10 cellular contexts compared by ENCODE assay signal in the genomic region with DNA sequence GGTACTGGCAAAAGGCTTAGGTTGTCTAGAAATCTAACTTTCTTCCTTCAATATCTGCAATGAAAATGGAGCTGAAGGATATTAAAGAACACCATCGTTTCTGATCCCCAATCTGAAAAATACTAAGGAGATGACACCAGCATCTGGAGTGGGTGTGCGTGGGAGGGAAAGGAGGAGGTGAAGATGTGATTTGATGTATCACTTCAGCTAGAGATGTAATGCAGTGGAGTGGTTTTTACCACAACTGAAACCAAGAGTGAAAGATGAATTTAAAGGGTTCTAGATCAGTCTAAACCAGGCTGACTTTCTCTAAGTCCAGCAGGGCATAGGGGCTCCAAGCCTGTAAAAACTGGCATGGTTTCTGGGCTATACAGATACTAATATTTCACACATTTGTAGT.
DNase-seq lines count a peak whose midpoint lies in the region; ATAC-seq and TF ChIP-seq lines count a peak whose summit lies in the region.
"Had no signal": no experiment of that assay in that cellular context is flagged by ENCODE, and none has a peak within 500 bp of the region (broad histone marks: within the 10 kb centered on the region; RNA-seq: fewer than 3 reads in every experiment).

No MANE protein-coding gene starts in this region.

- DNase-seq in GM20000 (ENCODE audit: low spot score) (peak; percentile 49), head of caudate nucleus (peak in 39 of 42 donors; percentile 4 to 79 (median 43)), NCI-H1436 treated with DMSO at 0.1 percent for 48 hours (lab: John Stamatoyannopoulos, UW) (no peak), cerebellum (ENCODE audit: low spot score) (no peak)
- no peak for DNase-seq in effector CD4-positive, alpha-beta T cell
- DNase-seq in NK-92 treated with Interleukin-12 subunit alpha and Interleukin-12 subunit beta, amount 100 ng/mL, for 24 hours (lab: John Stamatoyannopoulos, UW): no peak
- DNase-seq: CD4-positive, CD25-positive, alpha-beta regulatory T cell; OCI-M1 had no signal

- intact Hi-C loops in head of caudate nucleus (cut with DNase I): no loop called here

- no peak for TF ChIP-seq CTCF in GM20000 (IDR thresholded peaks at IDR 0.05; ENCODE audit: extremely low read depth, missing control alignments)

- ATAC-seq in GM18498 (IDR thresholded peaks at IDR 0.05; ENCODE audit: unreplicated experiment) (peak; percentile 95), HG03354 (IDR thresholded peaks at IDR 0.05; ENCODE audit: poor library complexity, severe bottlenecking, unreplicated experiment) (peak; percentile 75)

Comparison
In these comparisons a context has a peak if more than half of its experiments do, and no peak if none do; other contexts are left out.
1. DNase-seq: peak in GM20000 (single experiment) and head of caudate nucleus (39 of 42); none in effector CD4-positive, alpha-beta T cell (single experiment), NK-92 treated with Interleukin-12 subunit alpha and Interleukin-12 subunit beta, amount 100 ng/mL, for 24 hours (single experiment), NCI-H1436 treated with DMSO at 0.1 percent for 48 hours (single experiment) and cerebellum (single experiment).